In the genomic region with DNA sequence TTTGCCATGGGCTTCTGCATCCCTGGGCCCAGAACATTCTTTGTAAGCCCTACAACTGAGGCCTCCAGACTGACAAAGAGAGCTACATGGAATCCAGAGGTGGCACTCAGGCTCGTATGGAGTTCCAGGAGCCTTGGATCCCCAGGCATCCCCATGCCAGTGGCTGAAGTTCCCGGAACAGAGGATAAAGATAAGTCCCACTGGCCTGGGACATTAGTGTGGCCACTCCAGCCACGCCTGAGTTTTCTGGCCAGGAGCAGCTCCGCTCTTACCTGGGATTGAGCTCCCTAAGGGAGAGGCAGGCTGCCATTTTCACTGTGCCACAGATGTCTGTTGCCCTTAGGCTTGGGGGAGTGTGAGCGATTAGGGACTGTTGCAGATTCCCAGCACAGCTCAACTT, we compare ENCODE assay signal across 1 cellular context.
TF ChIP-seq lines count a peak whose summit lies in the region.

No MANE protein-coding gene starts in this region.

TF ChIP-seq in H1, 55 proteins besides CTCF, POLR2A, EP300 and RAD21 (continued from another document):
- TF ChIP-seq GABPA (IDR thresholded peaks at IDR 0.05; ENCODE audit: borderline replicate concordance, insufficient read depth, low read length) (no peak), NRF1 (IDR thresholded peaks at IDR 0.05; ENCODE audit: low read depth, low read length) (no peak), RFX5 (IDR thresholded peaks at IDR 0.05; ENCODE audit: borderline replicate concordance, low read depth, low read length) (no peak)
